Comparison of ENCODE assay signal across 20 cellular contexts in the genomic region with DNA sequence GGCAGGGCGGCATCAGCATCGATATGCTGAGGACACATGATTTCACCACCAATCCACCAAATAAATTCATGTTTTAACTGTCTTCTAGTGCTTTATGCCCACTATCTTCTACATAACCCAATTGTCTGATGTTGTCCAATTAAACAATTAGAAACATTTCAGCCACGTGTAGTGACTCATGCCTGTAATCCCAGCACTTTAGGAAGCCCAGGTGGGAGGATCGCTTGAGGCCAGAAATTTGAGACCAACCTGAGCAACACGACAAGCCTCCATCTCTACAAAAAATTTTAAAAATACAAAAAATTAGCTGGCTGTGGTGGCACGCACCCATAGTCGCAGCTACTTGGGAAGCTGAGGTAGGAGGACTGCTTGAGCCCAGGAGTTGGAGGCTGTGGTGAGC.
"Had no signal": no experiment of that assay in that cellular context is flagged by ENCODE, and none has a peak within 500 bp of the region (broad histone marks: within the 10 kb centered on the region; RNA-seq: fewer than 3 reads in every experiment).

No MANE protein-coding gene starts in this region.

- H3K27me3 ChIP-seq: stomach, testis, upper lobe of left lung had no signal

- H3K9me3 ChIP-seq: psoas muscle, stomach, testis, upper lobe of left lung had no signal

- H3K27me3 Mint-ChIP-seq: activated CD4-positive, alpha-beta memory T cell treated with anti-CD3 and anti-CD28 coated beads, Interleukin-2, amount 10 ng/mL, durations not matched to agents 7 days and 5 days; effector memory CD8-positive, alpha-beta T cell had no signal

- H3K4me3 ChIP-seq: lung, psoas muscle, stomach, testis, upper lobe of left lung had no signal

- H3K4me1 Mint-ChIP-seq: activated CD4-positive, alpha-beta memory T cell treated with anti-CD3 and anti-CD28 coated beads, Interleukin-2, amount 10 ng/mL, durations not matched to agents 7 days and 5 days; activated CD8-positive, alpha-beta memory T cell treated with anti-CD3 and anti-CD28 coated beads, Interleukin-2, amount 10 ng/mL, durations not matched to agents 7 days and 5 days had no signal

- H3K27ac ChIP-seq: psoas muscle had no signal

- H3K9me3 Mint-ChIP-seq: activated CD4-positive, alpha-beta memory T cell treated with anti-CD3 and anti-CD28 coated beads, Interleukin-2, amount 10 ng/mL, durations not matched to agents 7 days and 5 days; neural crest cell; T-helper 2 cell treated with Interferon-gamma antibody and Interleukin-4, amounts not matched to agents 5 μg/mL and 100 μg/mL, for 36 hours had no signal

- H3K4me3 Mint-ChIP-seq: activated CD4-positive, alpha-beta memory T cell treated with anti-CD3 and anti-CD28 coated beads, Interleukin-2, amount 10 ng/mL, durations not matched to agents 7 days and 5 days; activated CD8-positive, alpha-beta memory T cell treated with anti-CD3 and anti-CD28 coated beads, Interleukin-2, amount 10 ng/mL, durations not matched to agents 7 days and 5 days; activated naive CD8-positive, alpha-beta T cell; effector memory CD8-positive, alpha-beta T cell; neural crest cell; T-helper 2 cell treated with Interferon-gamma antibody and Interleukin-4, amounts not matched to agents 5 μg/mL and 100 μg/mL, for 36 hours had no signal

- H3K36me3 ChIP-seq: stomach, upper lobe of left lung had no signal

- DNase-seq: activated CD4-positive, alpha-beta memory T cell treated with anti-CD3 and anti-CD28 coated beads, Interleukin-2, amount 10 ng/mL, durations not matched to agents 7 days and 5 days; activated CD4-positive, alpha-beta T cell treated with anti-CD3 and anti-CD28 coated beads for 48 hours; activated CD4-positive, CD25-positive, alpha-beta regulatory T cell; activated CD8-positive, alpha-beta memory T cell treated with anti-CD3 and anti-CD28 coated beads, Interleukin-2, amount 10 ng/mL, durations not matched to agents 7 days and 5 days; effector memory CD8-positive, alpha-beta T cell; foreskin melanocyte; hypothalamus; islet precursor cell; midbrain; psoas muscle; right cardiac atrium; stimulated activated CD4-positive, alpha-beta T cell treated with anti-CD3 and anti-CD28 coated beads, Interleukin-4, amount 100 ng/mL, for 1 hour; stomach; SW 1271; upper lobe of left lung had no signal

- H3K36me3 Mint-ChIP-seq: activated CD8-positive, alpha-beta memory T cell treated with anti-CD3 and anti-CD28 coated beads, Interleukin-2, amount 10 ng/mL, durations not matched to agents 7 days and 5 days; activated naive CD8-positive, alpha-beta T cell had no signal

- H3K27ac Mint-ChIP-seq: activated CD4-positive, alpha-beta memory T cell treated with anti-CD3 and anti-CD28 coated beads, Interleukin-2, amount 10 ng/mL, durations not matched to agents 7 days and 5 days; activated CD8-positive, alpha-beta memory T cell treated with anti-CD3 and anti-CD28 coated beads, Interleukin-2, amount 10 ng/mL, durations not matched to agents 7 days and 5 days; activated naive CD8-positive, alpha-beta T cell; effector memory CD8-positive, alpha-beta T cell; T-helper 2 cell treated with Interferon-gamma antibody and Interleukin-4, amounts not matched to agents 5 μg/mL and 100 μg/mL, for 36 hours had no signal
